Comparison of ENCODE assay signal across 8 cellular contexts in genomic region chr17:75764711-75765421, GRCh38. TPM values are rescaled to one million over a fixed set of nuclear protein-coding genes. Genes with fewer than 3 reads are reported as not detected.
DNase-seq lines count a peak whose midpoint lies in the region; ATAC-seq and TF ChIP-seq lines count a peak whose summit lies in the region.

TSS of gene GALK1 (minus strand) at chr17:75765192. CDS start at chr17:75765136, 56 bp downstream.

- H3K36me3 ChIP-seq in right lobe of liver: no peaks in the 10 kb centered on the region

- 2% methylated on average over 11 of the region's 71 CpGs for WGBS in right lobe of liver (ENCODE audit: insufficient coverage, low coverage, low lambda C conversion rate, missing lambda C conversion rate)

- H3K27ac Mint-ChIP-seq in HFFc6: peak within 1 kb of the TSS; percentile 45; the same call in 1 of the 2 replicates
- H3K27ac Mint-ChIP-seq in activated CD4-positive, alpha-beta T cell treated with anti-CD3 and anti-CD28 coated beads, Interleukin-2, amount 10 ng/mL, durations not matched to agents 24 days and 14 days: peak within 1 kb of the TSS; percentile 84

- H3K9me3 Mint-ChIP-seq in HFFc6: no peaks in the 10 kb centered on the region
- H3K9me3 Mint-ChIP-seq in activated CD4-positive, alpha-beta T cell treated with anti-CD3 and anti-CD28 coated beads, Interleukin-2, amount 10 ng/mL, durations not matched to agents 24 days and 14 days: no peaks in the 10 kb centered on the region

- peak; percentile 76 to 89 (median 85) for ATAC-seq in right lobe of liver

- TF ChIP-seq CTCF in GM12874 (IDR thresholded peaks at IDR 0.05; ENCODE audit: insufficient read depth, low read depth, low read length) (peak; percentile 82), HFFc6 (IDR thresholded peaks at IDR 0.05) (peak; percentile 38), right lobe of liver (IDR thresholded peaks at IDR 0.05) (peak; percentile 54 to 61 (median 58))

- no peaks in the 10 kb centered on the region for H3K27me3 ChIP-seq in right lobe of liver

- H3K4me3 Mint-ChIP-seq in HFFc6: peak within 1 kb of the TSS; percentile 86
- peak within 1 kb of the TSS; percentile 88 for H3K4me3 Mint-ChIP-seq in activated CD4-positive, alpha-beta T cell treated with anti-CD3 and anti-CD28 coated beads, Interleukin-2, amount 10 ng/mL, durations not matched to agents 24 days and 14 days

- H3K4me1 ChIP-seq in right lobe of liver: peaks cover 0 to 20% (median 7%) of the 10 kb centered on the region in 4 donors

- peak within 1 kb of the TSS; percentile 66 to 84 (median 72) for H3K27ac ChIP-seq in right lobe of liver

- H3K27me3 Mint-ChIP-seq in HFFc6 (ENCODE audit: insufficient read depth): no peaks in the 10 kb centered on the region; the same call in 1 of the 2 replicates
- no peaks in the 10 kb centered on the region for H3K27me3 Mint-ChIP-seq in activated CD4-positive, alpha-beta T cell treated with anti-CD3 and anti-CD28 coated beads, Interleukin-2, amount 10 ng/mL, durations not matched to agents 24 days and 14 days

- DNase-seq in HFFc6 (peak; percentile 43), NCI-H226 (peak; percentile 63), dermis blood vessel endothelial cell (peak; percentile 72), right lobe of liver (peak; percentile 81 to 86 (median 84)), foreskin melanocyte (no peak)
- DNase-seq in activated CD4-positive, alpha-beta T cell treated with anti-CD3 and anti-CD28 coated beads, Interleukin-2, amount 10 ng/mL, durations not matched to agents 24 days and 14 days: peak; percentile 93
- peak; percentile 69 to 74 for DNase-seq in stimulated activated CD4-positive, alpha-beta T cell treated with anti-CD3 and anti-CD28 coated beads, Interleukin-4, amount 100 ng/mL, for 4 hours

- no peaks in the 10 kb centered on the region for H3K9me3 ChIP-seq in right lobe of liver

- TF ChIP-seq POLR2A in right lobe of liver (IDR thresholded peaks at IDR 0.05): peak; percentile 69

- H3K36me3 Mint-ChIP-seq in HFFc6 (ENCODE audit: low read depth): no peaks in the 10 kb centered on the region; the same call in 1 of the 2 replicates
- peaks cover 2% of the 10 kb centered on the region for H3K36me3 Mint-ChIP-seq in activated CD4-positive, alpha-beta T cell treated with anti-CD3 and anti-CD28 coated beads, Interleukin-2, amount 10 ng/mL, durations not matched to agents 24 days and 14 days (ENCODE audit: low read depth)

- H3K4me3 ChIP-seq in right lobe of liver: peak within 1 kb of the TSS; percentile 72 to 82 (median 74)

- no peaks in the 10 kb centered on the region for H3K4me1 Mint-ChIP-seq in HFFc6 (ENCODE audit: low read depth)
- H3K4me1 Mint-ChIP-seq in activated CD4-positive, alpha-beta T cell treated with anti-CD3 and anti-CD28 coated beads, Interleukin-2, amount 10 ng/mL, durations not matched to agents 24 days and 14 days: peaks cover 14% of the 10 kb centered on the region

- intact Hi-C loops in activated CD4-positive, alpha-beta T cell treated with anti-CD3 and anti-CD28 coated beads, Interleukin-2, amount 10 ng/mL, durations not matched to agents 24 days and 14 days (cut with micrococcal nuclease): loop anchor here (2.0 kb wide), 1 partner anchor 14 kb away; a partner anchor contains a TSS
- intact Hi-C loops in right lobe of liver (cut with DNase I): no loop called here

RNA-seq across cellular contexts. Expression of gene GALK1, which starts in this region (rescaled TPM):
- total RNA-seq in HFFc6 (2021; fragmentation: NEBNext Ultra II Directional; extraction: Animal tissue kit (Norgen Biotek cat#: 25700)): 10 to 100 TPM; 33.8 to 43.2 (median 37.7) TPM
- total RNA-seq in activated CD4-positive, alpha-beta T cell treated with anti-CD3 and anti-CD28 coated beads, Interleukin-2, amount 10 ng/mL, durations not matched to agents 24 days and 14 days: 53.3 and 54.7 TPM in 2 replicates
- total RNA-seq in dermis blood vessel endothelial cell: 66.0 and 66.5 TPM in 2 replicates
- total RNA-seq in right lobe of liver: 10 to 100 TPM; 38.6 to 87.4 (median 76.9) TPM
